In the genomic region with DNA sequence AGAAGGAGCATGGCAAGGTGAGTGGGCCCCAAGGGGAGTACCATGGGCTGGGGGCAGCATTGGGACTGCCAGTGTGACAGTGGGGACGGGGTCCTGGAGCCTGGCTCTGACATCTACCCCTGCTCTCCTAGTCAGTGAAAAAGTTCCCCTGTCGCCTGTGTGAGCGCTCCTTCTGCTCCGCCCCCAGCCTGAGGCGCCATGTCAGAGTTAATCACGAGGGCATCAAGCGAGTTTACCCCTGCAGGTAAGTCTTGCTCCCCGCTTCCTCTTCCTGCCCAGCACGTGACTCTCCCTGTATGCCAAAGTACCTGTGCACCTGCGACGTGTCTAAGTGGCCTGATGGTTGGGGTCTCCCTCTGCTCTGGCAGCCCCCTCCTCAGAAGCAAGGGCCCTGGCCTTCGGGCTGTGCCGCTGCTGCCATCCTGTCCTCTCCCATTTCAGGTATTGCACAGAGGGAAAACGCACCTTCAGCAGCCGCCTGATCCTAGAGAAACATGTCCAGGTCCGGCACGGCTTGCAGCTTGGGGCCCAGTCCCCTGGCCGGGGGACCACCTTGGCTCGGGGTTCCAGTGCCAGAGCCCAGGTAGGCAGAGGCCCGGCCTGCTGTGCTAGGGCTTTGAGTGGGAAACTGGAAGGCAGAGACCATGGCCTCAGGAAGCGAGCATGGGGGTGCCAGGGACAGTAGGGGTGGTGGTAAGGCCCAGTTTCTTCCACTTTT, we compare ENCODE assay signal across 1 cellular context.
TF ChIP-seq lines count a peak whose summit lies in the region.

No MANE protein-coding gene starts in this region.

TF ChIP-seq in GM23338, 12 proteins besides CTCF, POLR2A, EP300 and RAD21:
- no peak for TF ChIP-seq NANOG (IDR thresholded peaks at IDR 0.05; ENCODE audit: borderline replicate concordance)
- no peak for TF ChIP-seq CREB1 (CRISPR knock-in tag; IDR thresholded peaks at IDR 0.05; ENCODE audit: low read depth)
- TF ChIP-seq ZNF114 (CRISPR knock-in tag; IDR thresholded peaks at IDR 0.05) = no peak
- TF ChIP-seq, protein P1, sequence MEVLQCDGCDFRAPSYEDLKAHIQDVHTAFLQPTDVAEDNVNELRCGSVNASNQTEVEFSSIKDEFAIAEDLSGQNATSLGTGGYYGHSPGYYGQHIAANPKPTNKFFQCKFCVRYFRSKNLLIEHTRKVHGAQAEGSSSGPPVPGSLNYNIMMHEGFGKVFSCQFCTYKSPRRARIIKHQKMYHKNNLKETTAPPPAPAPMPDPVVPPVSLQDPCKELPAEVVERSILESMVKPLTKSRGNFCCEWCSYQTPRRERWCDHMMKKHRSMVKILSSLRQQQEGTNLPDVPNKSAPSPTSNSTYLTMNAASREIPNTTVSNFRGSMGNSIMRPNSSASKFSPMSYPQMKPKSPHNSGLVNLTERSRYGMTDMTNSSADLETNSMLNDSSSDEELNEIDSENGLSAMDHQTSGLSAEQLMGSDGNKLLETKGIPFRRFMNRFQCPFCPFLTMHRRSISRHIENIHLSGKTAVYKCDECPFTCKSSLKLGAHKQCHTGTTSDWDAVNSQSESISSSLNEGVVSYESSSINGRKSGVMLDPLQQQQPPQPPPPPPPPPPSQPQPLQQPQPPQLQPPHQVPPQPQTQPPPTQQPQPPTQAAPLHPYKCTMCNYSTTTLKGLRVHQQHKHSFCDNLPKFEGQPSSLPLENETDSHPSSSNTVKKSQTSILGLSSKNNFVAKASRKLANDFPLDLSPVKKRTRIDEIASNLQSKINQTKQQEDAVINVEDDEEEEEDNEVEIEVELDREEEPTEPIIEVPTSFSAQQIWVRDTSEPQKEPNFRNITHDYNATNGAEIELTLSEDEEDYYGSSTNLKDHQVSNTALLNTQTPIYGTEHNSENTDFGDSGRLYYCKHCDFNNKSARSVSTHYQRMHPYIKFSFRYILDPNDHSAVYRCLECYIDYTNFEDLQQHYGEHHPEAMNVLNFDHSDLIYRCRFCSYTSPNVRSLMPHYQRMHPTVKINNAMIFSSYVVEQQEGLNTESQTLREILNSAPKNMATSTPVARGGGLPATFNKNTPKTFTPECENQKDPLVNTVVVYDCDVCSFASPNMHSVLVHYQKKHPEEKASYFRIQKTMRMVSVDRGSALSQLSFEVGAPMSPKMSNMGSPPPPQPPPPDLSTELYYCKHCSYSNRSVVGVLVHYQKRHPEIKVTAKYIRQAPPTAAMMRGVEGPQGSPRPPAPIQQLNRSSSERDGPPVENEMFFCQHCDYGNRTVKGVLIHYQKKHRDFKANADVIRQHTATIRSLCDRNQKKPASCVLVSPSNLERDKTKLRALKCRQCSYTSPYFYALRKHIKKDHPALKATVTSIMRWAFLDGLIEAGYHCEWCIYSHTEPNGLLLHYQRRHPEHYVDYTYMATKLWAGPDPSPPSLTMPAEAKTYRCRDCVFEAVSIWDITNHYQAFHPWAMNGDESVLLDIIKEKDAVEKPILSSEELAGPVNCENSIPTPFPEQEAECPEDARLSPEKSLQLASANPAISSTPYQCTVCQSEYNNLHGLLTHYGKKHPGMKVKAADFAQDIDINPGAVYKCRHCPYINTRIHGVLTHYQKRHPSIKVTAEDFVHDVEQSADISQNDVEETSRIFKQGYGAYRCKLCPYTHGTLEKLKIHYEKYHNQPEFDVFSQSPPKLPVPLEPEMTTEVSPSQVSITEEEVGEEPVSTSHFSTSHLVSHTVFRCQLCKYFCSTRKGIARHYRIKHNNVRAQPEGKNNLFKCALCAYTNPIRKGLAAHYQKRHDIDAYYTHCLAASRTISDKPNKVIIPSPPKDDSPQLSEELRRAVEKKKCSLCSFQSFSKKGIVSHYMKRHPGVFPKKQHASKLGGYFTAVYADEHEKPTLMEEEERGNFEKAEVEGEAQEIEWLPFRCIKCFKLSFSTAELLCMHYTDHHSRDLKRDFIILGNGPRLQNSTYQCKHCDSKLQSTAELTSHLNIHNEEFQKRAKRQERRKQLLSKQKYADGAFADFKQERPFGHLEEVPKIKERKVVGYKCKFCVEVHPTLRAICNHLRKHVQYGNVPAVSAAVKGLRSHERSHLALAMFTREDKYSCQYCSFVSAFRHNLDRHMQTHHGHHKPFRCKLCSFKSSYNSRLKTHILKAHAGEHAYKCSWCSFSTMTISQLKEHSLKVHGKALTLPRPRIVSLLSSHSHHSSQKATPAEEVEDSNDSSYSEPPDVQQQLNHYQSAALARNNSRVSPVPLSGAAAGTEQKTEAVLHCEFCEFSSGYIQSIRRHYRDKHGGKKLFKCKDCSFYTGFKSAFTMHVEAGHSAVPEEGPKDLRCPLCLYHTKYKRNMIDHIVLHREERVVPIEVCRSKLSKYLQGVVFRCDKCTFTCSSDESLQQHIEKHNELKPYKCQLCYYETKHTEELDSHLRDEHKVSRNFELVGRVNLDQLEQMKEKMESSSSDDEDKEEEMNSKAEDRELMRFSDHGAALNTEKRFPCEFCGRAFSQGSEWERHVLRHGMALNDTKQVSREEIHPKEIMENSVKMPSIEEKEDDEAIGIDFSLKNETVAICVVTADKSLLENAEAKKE (CRISPR knock-in tag; IDR thresholded peaks at IDR 0.05) = no peak
- TF ChIP-seq STAT1 (IDR thresholded peaks at IDR 0.05; ENCODE audit: unreplicated experiment) = no peak
- no peak for TF ChIP-seq ZNF331 (CRISPR knock-in tag; IDR thresholded peaks at IDR 0.05; ENCODE audit: low read depth)
- no peak for TF ChIP-seq REST (IDR thresholded peaks at IDR 0.05; ENCODE audit: unreplicated experiment)
- no peak for TF ChIP-seq EZH2phosphoT487 (IDR thresholded peaks at IDR 0.05; ENCODE audit: unreplicated experiment)
- TF ChIP-seq JUNB (IDR thresholded peaks at IDR 0.05; ENCODE audit: unreplicated experiment) = no peak
- TF ChIP-seq POLR2AphosphoS5 (IDR thresholded peaks at IDR 0.05; ENCODE audit: low read depth) = no peak
- TF ChIP-seq EZH2 (IDR thresholded peaks at IDR 0.05; ENCODE audit: low read depth, unreplicated experiment) = no peak
- TF ChIP-seq ETS1 (IDR thresholded peaks at IDR 0.05) = no peak
